20 cellular contexts compared by ENCODE assay signal in genomic region chr6:124069230-124069815, GRCh38.
"Had no signal": no experiment of that assay in that cellular context is flagged by ENCODE, and none has a peak within 500 bp of the region (broad histone marks: within the 10 kb centered on the region; RNA-seq: fewer than 3 reads in every experiment).

No MANE protein-coding gene starts in this region.

- ATAC-seq: activated T-cell treated with anti-CD3 and anti-CD28 coated beads, Interleukin-2, amount 50 U/mL, for 4 hours; K562; T-helper 17 cell had no signal

- DNase-seq: activated B cell treated with CpG ODN at 0.5 μM for 24 hours; activated CD4-positive, alpha-beta memory T cell treated with anti-CD3 and anti-CD28 coated beads for 36 hours; activated CD4-positive, alpha-beta T cell treated with anti-CD3 and anti-CD28 coated beads, Interleukin-2, amount 10 ng/mL, durations not matched to agents 7 days and 5 days; activated CD8-positive, alpha-beta memory T cell treated with anti-CD3 and anti-CD28 coated beads for 24 hours; activated gamma-delta T cell treated with Interleukin-2 at 50 U/mL for 16 hours; activated naive CD4-positive, alpha-beta T cell treated with anti-CD3 and anti-CD28 coated beads, Interleukin-2, amount 10 ng/mL, durations not matched to agents 7 days and 5 days; activated naive CD8-positive, alpha-beta T cell treated with anti-CD3 and anti-CD28 coated beads for 36 hours; activated T-cell treated with anti-CD3 and anti-CD28 coated beads, Interleukin-2, amount 50 U/mL, for 4 hours; anterior cingulate cortex; Karpas-422; MM.1S; NCI-H1694; NCI-H2227 treated with DMSO at 0.1 percent for 48 hours; NCI-H446 treated with DMSO at 0.1 percent for 48 hours; NCI-H524 treated with DMSO at 0.1 percent for 48 hours; PC-9; SIG-M5; T-helper 17 cell; T-helper 9 cell had no signal
